Comparison of ENCODE assay signal across 2 cellular contexts in genomic region chr7:101077303-101078086, GRCh38.
TF ChIP-seq lines count a peak whose summit lies in the region.

No MANE protein-coding gene starts in this region.

TF ChIP-seq in IMR-90, 13 proteins besides CTCF, POLR2A, EP300 and RAD21:
- TF ChIP-seq MAZ (IDR thresholded peaks at IDR 0.05; ENCODE audit: borderline replicate concordance, low read depth, low read length) (peak; percentile 21; the same call in 1 of the 2 replicates), MAFK (IDR thresholded peaks at IDR 0.05; ENCODE audit: low read depth, low read length) (no peak), CHD1 (IDR thresholded peaks at IDR 0.05; ENCODE audit: low read depth, low read length) (no peak), SMC3 (IDR thresholded peaks at IDR 0.05; ENCODE audit: low read depth, low read length) (peak; percentile 85)

TF ChIP-seq in endothelial cell of umbilical vein, 7 proteins besides CTCF, POLR2A, EP300 and RAD21:
- TF ChIP-seq POLR2AphosphoS5 (IDR thresholded peaks at IDR 0.05; ENCODE audit: insufficient read depth, low read depth, low read length) (no peak), FOS (IDR thresholded peaks at IDR 0.05; ENCODE audit: borderline replicate concordance, insufficient read depth, low read length) (no peak), MYC (IDR thresholded peaks at IDR 0.05; ENCODE audit: low read depth, low read length) (no peak), EZH2 (IDR thresholded peaks at IDR 0.05; ENCODE audit: borderline replicate concordance, low read depth, low read length, severe bottlenecking) (no peak), JUN (IDR thresholded peaks at IDR 0.05; ENCODE audit: borderline replicate concordance, insufficient read depth, insufficient read length, low read depth) (no peak), GATA2 (IDR thresholded peaks at IDR 0.05; ENCODE audit: insufficient read depth, insufficient read length, low read depth, low read length) (no peak), MAX (IDR thresholded peaks at IDR 0.05; ENCODE audit: insufficient read depth, insufficient read length) (no peak)
